Comparison of ENCODE assay signal across 19 cellular contexts in genomic region chr1:90336552-90337324, GRCh38.
"Had no signal": no experiment of that assay in that cellular context is flagged by ENCODE, and none has a peak within 500 bp of the region (broad histone marks: within the 10 kb centered on the region; RNA-seq: fewer than 3 reads in every experiment).

No MANE protein-coding gene starts in this region.

- H3K4me3 ChIP-seq: breast epithelium had no signal

- H3K4me3 Mint-ChIP-seq: activated CD8-positive, alpha-beta T cell treated with anti-CD3 and anti-CD28 coated beads, Interleukin-2, amount 10 ng/mL, durations not matched to agents 7 days and 5 days; activated naive CD4-positive, alpha-beta T cell treated with anti-CD3 and anti-CD28 coated beads, Interleukin-2, amount 50 U/mL, for 24 hours; T-helper 1 cell treated with Interleukin-12 subunit alpha and Interleukin-12 subunit beta and Interleukin-4 antibody, amounts not matched to agents 30 μg/mL and 1 μg/mL, for 36 hours had no signal

- H3K27ac Mint-ChIP-seq: activated CD8-positive, alpha-beta T cell treated with anti-CD3 and anti-CD28 coated beads, Interleukin-2, amount 10 ng/mL, durations not matched to agents 7 days and 5 days; activated naive CD4-positive, alpha-beta T cell treated with anti-CD3 and anti-CD28 coated beads, Interleukin-2, amount 50 U/mL, for 24 hours; T-helper 1 cell treated with Interleukin-12 subunit alpha and Interleukin-12 subunit beta and Interleukin-4 antibody, amounts not matched to agents 30 μg/mL and 1 μg/mL, for 36 hours had no signal

- H3K27ac ChIP-seq: breast epithelium had no signal

- H3K36me3 Mint-ChIP-seq: activated naive CD4-positive, alpha-beta T cell treated with anti-CD3 and anti-CD28 coated beads, Interleukin-2, amount 50 U/mL, for 24 hours had no signal

- H3K9me3 ChIP-seq: breast epithelium had no signal

- H3K9me3 Mint-ChIP-seq: activated naive CD4-positive, alpha-beta T cell treated with anti-CD3 and anti-CD28 coated beads, Interleukin-2, amount 50 U/mL, for 24 hours; T-helper 1 cell treated with Interleukin-12 subunit alpha and Interleukin-12 subunit beta and Interleukin-4 antibody, amounts not matched to agents 30 μg/mL and 1 μg/mL, for 36 hours had no signal

- H3K27me3 ChIP-seq: breast epithelium had no signal

- DNase-seq: activated CD4-positive, alpha-beta T cell treated with anti-CD3 and anti-CD28 coated beads for 48 hours; activated CD4-positive, alpha-beta T cell treated with anti-CD3 and anti-CD28 coated beads, Interleukin-2, amount 50 U/mL, for 4 hours; activated CD4-positive, CD25-positive, alpha-beta regulatory T cell treated with anti-CD3 and anti-CD28 coated beads, Interleukin-2, amount 50 U/mL, for 72 hours; activated CD8-positive, alpha-beta memory T cell treated with anti-CD3 and anti-CD28 coated beads, Interleukin-2, amount 50 U/mL, for 48 hours; activated CD8-positive, alpha-beta T cell treated with anti-CD3 and anti-CD28 coated beads, Interleukin-2, amount 10 ng/mL, durations not matched to agents 7 days and 5 days; activated T-cell treated with anti-CD3 and anti-CD28 coated beads, Interleukin-2, amount 50 U/mL, for 1 hour; aorta; caudate nucleus; NCI-H1105 treated with DMSO at 0.1 percent for 48 hours; NCI-H1436 treated with DMSO at 0.1 percent for 48 hours; NCI-H187; NCI-H2081; NCI-H446; NCI-H524; PC-3; SHP77 treated with DMSO at 0.1 percent for 48 hours had no signal

- H3K36me3 ChIP-seq: breast epithelium had no signal

- H3K4me1 ChIP-seq: breast epithelium had no signal
